9 cellular contexts compared by ENCODE assay signal in the genomic region with DNA sequence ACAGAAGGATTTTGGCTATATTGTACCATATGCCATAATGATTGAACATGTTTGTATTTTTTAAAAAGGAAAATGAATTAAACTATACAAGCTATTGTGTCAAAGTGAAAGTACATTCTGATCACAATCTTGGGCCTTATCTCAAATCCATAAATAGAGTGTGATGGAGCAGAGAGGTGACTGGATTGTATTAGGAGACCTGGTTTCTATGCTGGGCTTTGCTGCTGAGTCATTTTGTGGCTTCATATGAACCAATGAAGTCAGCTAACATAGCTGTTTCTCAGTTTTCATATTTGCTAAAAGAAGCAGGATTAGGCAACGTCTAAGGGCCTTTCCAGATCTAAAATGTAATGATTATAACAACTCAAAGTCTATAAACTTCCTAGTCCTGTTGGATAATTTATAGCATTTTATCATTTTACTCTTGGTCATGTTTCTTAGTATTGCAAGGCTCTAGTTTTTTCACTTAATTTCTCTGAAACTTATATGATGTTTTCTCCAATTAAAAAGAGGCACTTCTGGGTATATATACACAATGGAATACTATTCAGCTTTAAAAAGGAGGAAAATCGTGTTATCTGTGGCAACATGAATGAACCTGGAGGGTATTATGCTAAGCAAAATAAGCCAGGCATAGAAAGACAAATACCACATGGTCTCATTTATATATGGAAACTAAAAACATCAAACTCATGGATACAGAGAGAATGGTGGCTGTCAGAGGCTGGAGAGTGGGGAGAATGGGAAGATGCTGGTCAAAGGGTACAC.
DNase-seq lines count a peak whose midpoint lies in the region; ATAC-seq, FAIRE-seq and TF ChIP-seq lines count a peak whose summit lies in the region.
"Had no signal": no experiment of that assay in that cellular context is flagged by ENCODE, and none has a peak within 500 bp of the region (broad histone marks: within the 10 kb centered on the region; RNA-seq: fewer than 3 reads in every experiment).

No MANE protein-coding gene starts in this region.

- peaks cover 6% of the 10 kb centered on the region for H3K27me3 Mint-ChIP-seq in activated naive CD8-positive, alpha-beta T cell treated with anti-CD3 and anti-CD28 coated beads, Interleukin-2, amount 50 U/mL, for 24 hours

- H3K4me3 ChIP-seq in A549 (no peak overlapping the region), epithelial cell of esophagus (ENCODE audit: low read length) (no peak overlapping the region), stomach smooth muscle (ENCODE audit: low read length in 2 of 2) (no peak overlapping the region)

- WGBS in A549 (ENCODE audit: missing lambda C conversion rate): 38% methylated on average over 2 of the region's 2 CpGs

- H3K36me3 Mint-ChIP-seq in activated naive CD8-positive, alpha-beta T cell treated with anti-CD3 and anti-CD28 coated beads, Interleukin-2, amount 50 U/mL, for 24 hours (ENCODE audit: low read depth): no peaks in the 10 kb centered on the region

- H3K27ac Mint-ChIP-seq in activated naive CD8-positive, alpha-beta T cell treated with anti-CD3 and anti-CD28 coated beads, Interleukin-2, amount 50 U/mL, for 24 hours: no peak overlapping the region

- POLR2A ChIA-PET in A549 (lab: Yijun Ruan, JAX): interaction anchor here (0.6 to 2.0 kb wide), 2 partner anchors 15 to 168 kb away, joined by 3 to 8 read pairs; a partner anchor contains a TSS

- no peaks in the 10 kb centered on the region for H3K9me3 ChIP-seq in A549
- H3K9me3 ChIP-seq in stomach smooth muscle (ENCODE audit: control insufficient read depth in 2 of 2, low read length in 2 of 2): no peaks in the 10 kb centered on the region

- CTCF ChIA-PET in A549 (lab: Yijun Ruan, JAX): interaction anchor here (0.6 to 1.2 kb wide), 4 partner anchors 10 to 169 kb away, joined by 3 to 5 read pairs (median 3); a partner anchor contains a TSS

- H3K4me2 ChIP-seq in A549: peak overlapping the region; percentile 44

- TF ChIP-seq CTCF in A549 (IDR thresholded peaks at IDR 0.05) (no peak), GM20000 (IDR thresholded peaks at IDR 0.05; ENCODE audit: extremely low read depth, missing control alignments) (no peak), epithelial cell of esophagus (IDR thresholded peaks at IDR 0.05; ENCODE audit: insufficient read depth, low read depth, low read length, missing control alignments) (no peak)

- FAIRE-seq in A549 (lab: Jason Lieb, UNC): no peak
- FAIRE-seq: G401.6 had no signal

- TF ChIP-seq RAD21 in A549 (conservative IDR thresholded peaks at IDR 0.05 in 1 of 2, IDR thresholded peaks at IDR 0.05 in 1 of 2): no peak

- no peaks in the 10 kb centered on the region for H3K4me1 Mint-ChIP-seq in activated naive CD8-positive, alpha-beta T cell treated with anti-CD3 and anti-CD28 coated beads, Interleukin-2, amount 50 U/mL, for 24 hours

- peak overlapping the region; percentile 21 to 56; a peak in 5 of 6 replicates for H3K27ac ChIP-seq in A549
- H3K27ac ChIP-seq in stomach smooth muscle (ENCODE audit: low read length): peak overlapping the region; percentile 25

- DNase-seq in A549 (ENCODE audit: low read depth in 1 of 2, low spot score in 1 of 2) (peak; percentile 5 to 36), GM20000 (ENCODE audit: low spot score) (peak; percentile 20), epithelial cell of esophagus (ENCODE audit: low read depth) (peak; percentile 86), OCI-M2 (lab: John Stamatoyannopoulos, UW; ENCODE audit: unreplicated experiment) (no peak), germinal center (ENCODE audit: low spot score) (no peak)
- no peak for DNase-seq in activated naive CD8-positive, alpha-beta T cell treated with anti-CD3 and anti-CD28 coated beads, Interleukin-2, amount 50 U/mL, for 24 hours

- ATAC-seq in A549 (peak; percentile 59 to 76; a peak in 4 of 6 replicates), HG03565 (IDR thresholded peaks at IDR 0.05; ENCODE audit: unreplicated experiment) (peak; percentile 94)
- no peak for ATAC-seq in activated naive CD8-positive, alpha-beta T cell treated with anti-CD3 and anti-CD28 coated beads, Interleukin-2, amount 50 U/mL, for 24 hours

- H3K27me3 ChIP-seq in stomach smooth muscle (ENCODE audit: control insufficient read depth in 1 of 2, insufficient read depth in 2 of 2, low read length in 2 of 2): no peaks in the 10 kb centered on the region

- H3K9me3 Mint-ChIP-seq in activated naive CD8-positive, alpha-beta T cell treated with anti-CD3 and anti-CD28 coated beads, Interleukin-2, amount 50 U/mL, for 24 hours: no peaks in the 10 kb centered on the region

- no peaks in the 10 kb centered on the region for H3K36me3 ChIP-seq in stomach smooth muscle (ENCODE audit: control insufficient read depth in 2 of 2, insufficient read depth in 2 of 2, low read length in 2 of 2)

- no peak for TF ChIP-seq EP300 in A549 (IDR thresholded peaks at IDR 0.05)

- peaks cover 15% of the 10 kb centered on the region; the same call in 2 of the 3 replicates for H3K4me1 ChIP-seq in A549
- peaks cover 5% of the 10 kb centered on the region for H3K4me1 ChIP-seq in stomach smooth muscle (ENCODE audit: control insufficient read depth, insufficient read depth, low read length)

- no peak overlapping the region for H3K9ac ChIP-seq in stomach smooth muscle (ENCODE audit: low read length in 2 of 2)

- no peak overlapping the region for H3K4me3 Mint-ChIP-seq in activated naive CD8-positive, alpha-beta T cell treated with anti-CD3 and anti-CD28 coated beads, Interleukin-2, amount 50 U/mL, for 24 hours

- TF ChIP-seq POLR2A in A549 (IDR thresholded peaks at IDR 0.05; ENCODE audit: low read length): no peak

TF ChIP-seq in A549, 52 proteins besides CTCF, POLR2A, EP300 and RAD21:
- TF ChIP-seq TFCP2L1 (CRISPR knock-in tag; IDR thresholded peaks at IDR 0.05): no peak
- peak; percentile 36 for TF ChIP-seq MAFK (IDR thresholded peaks at IDR 0.05; ENCODE audit: partially characterized antibody)
TF ChIP-seq in A549: peak in this region for 1.

Comparison
In these comparisons a context has a peak if more than half of its experiments do, and no peak if none do; other contexts are left out.
1. DNase-seq: peak in A549 (2 of 2), GM20000 (single experiment) and epithelial cell of esophagus (single experiment); none in OCI-M2 (single experiment), germinal center (single experiment) and activated naive CD8-positive, alpha-beta T cell treated with anti-CD3 and anti-CD28 coated beads, Interleukin-2, amount 50 U/mL, for 24 hours (single experiment).